In genomic region chr19:3061214-3062161, GRCh38 we compare ENCODE assay signal across 8 cellular contexts. TPM values are rescaled to one million over a fixed set of nuclear protein-coding genes. Genes with fewer than 3 reads are reported as not detected.
DNase-seq lines count a peak whose midpoint lies in the region; ATAC-seq and TF ChIP-seq lines count a peak whose summit lies in the region.

No MANE protein-coding gene starts in this region.

- H3K4me1 Mint-ChIP-seq in activated T-cell treated with anti-CD3 and anti-CD28 coated beads, Interleukin-2, amount 50 U/mL, for 4 hours (ENCODE audit: low read depth): peaks cover 50% of the 10 kb centered on the region
- peaks cover 28% of the 10 kb centered on the region for H3K4me1 Mint-ChIP-seq in nephron progenitor cell

- H3K36me3 Mint-ChIP-seq in activated T-cell treated with anti-CD3 and anti-CD28 coated beads, Interleukin-2, amount 50 U/mL, for 4 hours (ENCODE audit: insufficient read depth): peaks cover 17% of the 10 kb centered on the region
- peaks cover 21% of the 10 kb centered on the region for H3K36me3 Mint-ChIP-seq in nephron progenitor cell (ENCODE audit: low read depth)

- no peaks in the 10 kb centered on the region for H3K9me3 Mint-ChIP-seq in activated T-cell treated with anti-CD3 and anti-CD28 coated beads, Interleukin-2, amount 50 U/mL, for 4 hours
- no peaks in the 10 kb centered on the region for H3K9me3 Mint-ChIP-seq in nephron progenitor cell

- H3K27me3 Mint-ChIP-seq in activated T-cell treated with anti-CD3 and anti-CD28 coated beads, Interleukin-2, amount 50 U/mL, for 4 hours (ENCODE audit: low read depth): no peaks in the 10 kb centered on the region
- H3K27me3 Mint-ChIP-seq in nephron progenitor cell (ENCODE audit: low read depth, poor library complexity): peaks cover 81% of the 10 kb centered on the region

- TF ChIP-seq CTCF in LNCaP clone FGC (IDR thresholded peaks at IDR 0.05; ENCODE audit: control insufficient read depth, extremely low read depth, insufficient read depth) (no peak), nephron progenitor cell (IDR thresholded peaks at IDR 0.05) (no peak)

- peak overlapping the region; percentile 80 for H3K4me3 Mint-ChIP-seq in activated T-cell treated with anti-CD3 and anti-CD28 coated beads, Interleukin-2, amount 50 U/mL, for 4 hours
- H3K4me3 Mint-ChIP-seq in nephron progenitor cell: peak overlapping the region; percentile 77

- peak; percentile 38 for DNase-seq in Daoy (ENCODE audit: low read depth)
- no peak for DNase-seq in LNCaP clone FGC (ENCODE audit: low read depth)
- peak; percentile 71 for DNase-seq in activated T-cell treated with anti-CD3 and anti-CD28 coated beads, Interleukin-2, amount 50 U/mL, for 4 hours
- DNase-seq in fibroblast of gingiva (ENCODE audit: low read depth): peak; percentile 55
- no peak for DNase-seq in nephron progenitor cell
- DNase-seq in G401 (ENCODE audit: low spot score): no peak

- ATAC-seq in activated T-cell treated with anti-CD3 and anti-CD28 coated beads, Interleukin-2, amount 50 U/mL, for 4 hours: peak; percentile 38 to 52
- no peak for ATAC-seq in HG02981 (IDR thresholded peaks at IDR 0.05; ENCODE audit: unreplicated experiment)

- in situ Hi-C loops in G401 (cut with HindIII; ENCODE audit: low sequenced_read_pairs): no loop called here

- H3K4me3 ChIP-seq in LNCaP clone FGC (ENCODE audit: low read depth, low read length): peak overlapping the region; percentile 77

- no peak overlapping the region for H3K27ac Mint-ChIP-seq in nephron progenitor cell

- peak overlapping the region; percentile 87 for H3K27ac ChIP-seq in temporal lobe (ENCODE audit: low read depth, low read length)

RNA-seq across cellular contexts. Expression of gene TLE5, which starts 0.8 kb away (rescaled TPM):
- total RNA-seq in Daoy (2014; rRNA removed; shearing (Covaris generic)): 147 and 186 TPM in 2 replicates
- 100 to 1,000 TPM; 232 to 275 (median 258) TPM for total RNA-seq in activated T-cell treated with anti-CD3 and anti-CD28 coated beads, Interleukin-2, amount 50 U/mL, for 4 hours
- total RNA-seq in temporal lobe: 103 TPM
- 292 and 378 TPM in 2 replicates for total RNA-seq in G401 (2014; rRNA removed; shearing (Covaris generic))

RNA-seq across cellular contexts. Expression of gene TLE2, which starts 32.4 kb away (rescaled TPM):
- 0.03 and 1.5 TPM in 2 replicates for total RNA-seq in Daoy (2014; rRNA removed; shearing (Covaris generic))
- total RNA-seq in activated T-cell treated with anti-CD3 and anti-CD28 coated beads, Interleukin-2, amount 50 U/mL, for 4 hours: 1 to 10 TPM; 4.8 to 5.9 (median 5.7) TPM
- 8.6 TPM for total RNA-seq in temporal lobe
- total RNA-seq in G401 (2014; rRNA removed; shearing (Covaris generic)): 10.2 and 11.7 TPM in 2 replicates

RNA-seq across cellular contexts. Expression of gene GNA11, which starts 32.7 kb away (rescaled TPM):
- 35.6 and 46.2 TPM in 2 replicates for total RNA-seq in Daoy (2014; rRNA removed; shearing (Covaris generic))
- total RNA-seq in activated T-cell treated with anti-CD3 and anti-CD28 coated beads, Interleukin-2, amount 50 U/mL, for 4 hours: 10 to 100 TPM in 2 of 3 donors, 1 to 10 TPM in 1; 8.0 to 13.5 (median 11.0) TPM
- 43.8 TPM for total RNA-seq in temporal lobe
- total RNA-seq in G401 (2014; rRNA removed; shearing (Covaris generic)): 42.9 and 44.0 TPM in 2 replicates

Comparison
In these comparisons a context has a peak if more than half of its experiments do, and no peak if none do; other contexts are left out.
1. DNase-seq: peak in Daoy (single experiment), activated T-cell treated with anti-CD3 and anti-CD28 coated beads, Interleukin-2, amount 50 U/mL, for 4 hours (single experiment) and fibroblast of gingiva (single experiment); none in LNCaP clone FGC (single experiment), nephron progenitor cell (single experiment) and G401 (single experiment).